ENCODE assay signal across 8 cellular contexts in genomic region chrX:119512145-119512800, GRCh38. TPM values are rescaled to one million over a fixed set of nuclear protein-coding genes. Genes with fewer than 3 reads are reported as not detected.
DNase-seq lines count a peak whose midpoint lies in the region; ATAC-seq and TF ChIP-seq lines count a peak whose summit lies in the region.

No MANE protein-coding gene starts in this region.

- H3K4me3 ChIP-seq in PC-3 (ENCODE audit: low read length) = no peak overlapping the region
- no peak overlapping the region for H3K4me3 ChIP-seq in colonic mucosa
- H3K4me3 ChIP-seq in lower lobe of right lung = no peak overlapping the region

- DNase-seq in Kasumi-1 (lab: John Stamatoyannopoulos, UW) (peak; percentile 30 to 32), PC-3 (peak; percentile 85), colonic mucosa (peak; percentile 71), lower lobe of right lung (peak; percentile 65), ureter (ENCODE audit: low spot score) (peak; percentile 53)

- no peaks in the 10 kb centered on the region for H3F3A ChIP-seq in PC-3 (ENCODE audit: low read length, unreplicated experiment)

- ATAC-seq in GM18508 (IDR thresholded peaks at IDR 0.05; ENCODE audit: insufficient read depth, unreplicated experiment) = peak; percentile 63
- ATAC-seq in PC-3 = peak; percentile 98
- peak; percentile 96 to 97 for ATAC-seq in lower lobe of right lung
- ATAC-seq in GM18867 (IDR thresholded peaks at IDR 0.05; ENCODE audit: unreplicated experiment) = no peak

- no peak overlapping the region for H3K9ac ChIP-seq in PC-3 (ENCODE audit: low read length)
- no peak overlapping the region for H3K9ac ChIP-seq in colonic mucosa (ENCODE audit: low read depth in 2 of 2, low read length in 2 of 2)

- no peaks in the 10 kb centered on the region for H3K9me3 ChIP-seq in PC-3 (ENCODE audit: low read length)
- H3K9me3 ChIP-seq in colonic mucosa = no peaks in the 10 kb centered on the region
- no peaks in the 10 kb centered on the region for H3K9me3 ChIP-seq in lower lobe of right lung

- no TSS peak for BruUV-seq in PC-3 (replicated peaks; lab: Mats Ljungman, UMichigan)

- H3K27ac ChIP-seq in C4-2B (no peak overlapping the region), PC-3 (ENCODE audit: low read length) (no peak overlapping the region), colonic mucosa (peak overlapping the region; percentile 28), lower lobe of right lung (no peak overlapping the region)

- intact Hi-C loops in PC-3 (cut with micrococcal nuclease) = loop anchor here (1.0 to 2.0 kb wide), 3 partner anchors 24 to 95 kb away; no protein-coding TSS in a partner anchor
- intact Hi-C loops in colonic mucosa (cut with DNase I) = loop anchor here (10.0 kb wide), 2 partner anchors 223 to 373 kb away; no protein-coding TSS in a partner anchor
- intact Hi-C loops in lower lobe of right lung (cut with DNase I) = no loop called here

- CTCF ChIA-PET in PC-3 (lab: Charles Lee) = interaction anchor here (0.9 to 1.7 kb wide), 7 partner anchors 9 to 340 kb away, joined by 3 to 10 read pairs (median 6); partner anchors contain the start of gene UPF3B

- TF ChIP-seq CTCF in C4-2B (conservative IDR thresholded peaks at IDR 0.05) (peak; percentile 81), PC-3 (conservative IDR thresholded peaks at IDR 0.05; ENCODE audit: low read depth, low read length) (peak; percentile 86), colonic mucosa (IDR thresholded peaks at IDR 0.05) (peak; percentile 53), lower lobe of right lung (IDR thresholded peaks at IDR 0.05) (peak; percentile 58)

- H3K27me3 ChIP-seq in PC-3 (ENCODE audit: low read length) = no peaks in the 10 kb centered on the region
- no peaks in the 10 kb centered on the region for H3K27me3 ChIP-seq in colonic mucosa
- no peaks in the 10 kb centered on the region for H3K27me3 ChIP-seq in lower lobe of right lung (ENCODE audit: low read depth)

- 0 out of 2 replicates have a peak overlapping the region, but pooled peaks have one; percentile 44 for H3K4me2 ChIP-seq in PC-3 (ENCODE audit: low read length)

- H3K36me3 ChIP-seq in PC-3 (ENCODE audit: low read depth, low read length) (no peaks in the 10 kb centered on the region), colonic mucosa (no peaks in the 10 kb centered on the region), lower lobe of right lung (no peaks in the 10 kb centered on the region)

- H3K9me2 ChIP-seq in PC-3 (replicated peaks; ENCODE audit: low read length) = no peaks in the 10 kb centered on the region

- no peaks in the 10 kb centered on the region for H3K79me2 ChIP-seq in PC-3 (ENCODE audit: low read length)

- no peaks in the 10 kb centered on the region for H4K20me1 ChIP-seq in PC-3 (ENCODE audit: low read length)

- peak overlapping the region; percentile 86 for H2AFZ ChIP-seq in PC-3 (ENCODE audit: low read length)

- peaks cover 4% of the 10 kb centered on the region for H3K4me1 ChIP-seq in PC-3 (ENCODE audit: insufficient read depth, low read length)
- no peaks in the 10 kb centered on the region for H3K4me1 ChIP-seq in colonic mucosa
- no peaks in the 10 kb centered on the region for H3K4me1 ChIP-seq in lower lobe of right lung

- POLR2A ChIA-PET in PC-3 (lab: Charles Lee; ENCODE audit: unreplicated experiment) = interaction anchor here (0.6 to 1.6 kb wide), 3 partner anchors 9 to 91 kb away, joined by 3 to 7 read pairs (median 6); no protein-coding TSS in a partner anchor

RNA-seq across cellular contexts. Expression of gene SLC25A5, which starts 44.0 kb away (rescaled TPM):
- total RNA-seq in PC-3 (2014; rRNA removed) (410 and 544 TPM in 2 replicates), colonic mucosa (1,000 to 10,000 TPM; 1,091 to 1,162 TPM), lower lobe of right lung (334 TPM), ureter (243 TPM)

RNA-seq across cellular contexts. Expression of gene STEEP1, which starts 52.9 kb away (rescaled TPM):
- total RNA-seq in PC-3 (2014; rRNA removed) = 84.3 and 104 TPM in 2 replicates
- 10 to 100 TPM; 18.8 to 19.2 TPM for total RNA-seq in colonic mucosa
- 20.1 TPM for total RNA-seq in lower lobe of right lung
- total RNA-seq in ureter = 27.9 TPM

Comparison
In these comparisons a context has a peak if more than half of its experiments do, and no peak if none do; other contexts are left out.
1. DNase-seq: peak in every context shown above with its lines; median percentile 85 in PC-3; 71 in colonic mucosa; 65 in lower lobe of right lung; 53 in ureter; 31 in Kasumi-1.